In genomic region chr3:10421996-10422395, GRCh38 we compare ENCODE assay signal across 23 cellular contexts.
DNase-seq lines count a peak whose midpoint lies in the region; ATAC-seq and TF ChIP-seq lines count a peak whose summit lies in the region.
"Had no signal": no experiment of that assay in that cellular context is flagged by ENCODE, and none has a peak within 500 bp of the region (broad histone marks: within the 10 kb centered on the region; RNA-seq: fewer than 3 reads in every experiment).

No MANE protein-coding gene starts in this region.

- peak overlapping the region; percentile 86 for H3K27ac ChIP-seq in BLaER1
- H3K27ac ChIP-seq: KMS-11, SJSA1 had no signal

- H3K36me3 ChIP-seq in BLaER1, result peaks cover 3% of the 10 kb centered on the region; the same call in 1 of the 2 replicates
- H3K36me3 ChIP-seq: SJSA1 had no signal

- peaks cover 96% of the 10 kb centered on the region for H3K4me1 ChIP-seq in BLaER1
- H3K4me1 ChIP-seq: SJSA1 had no signal

- peak overlapping the region; percentile 56 for H3K4me3 ChIP-seq in BLaER1
- H3K4me3 ChIP-seq: SJSA1 had no signal

- H3K27ac Mint-ChIP-seq in nephron progenitor cell, result peak overlapping the region; percentile 71

- peak overlapping the region; percentile 66 for H3K9ac ChIP-seq in BLaER1
- H3K9ac ChIP-seq: KMS-11 had no signal

- H3K36me3 Mint-ChIP-seq in nephron progenitor cell (ENCODE audit: low read depth), result no peaks in the 10 kb centered on the region
- H3K36me3 Mint-ChIP-seq: CD4-positive, CD25-positive, alpha-beta regulatory T cell had no signal

- no peaks in the 10 kb centered on the region for H4K20me1 ChIP-seq in BLaER1

- peaks cover 21% of the 10 kb centered on the region for H3K27me3 Mint-ChIP-seq in nephron progenitor cell (ENCODE audit: low read depth, poor library complexity)

- H3K9me3 ChIP-seq in BLaER1, result no peaks in the 10 kb centered on the region
- H3K9me3 ChIP-seq: SJSA1 had no signal

- no peak for ATAC-seq in HG03378 (IDR thresholded peaks at IDR 0.05; ENCODE audit: unreplicated experiment)
- ATAC-seq: Right ventricle myocardium inferior had no signal

- H3K4me1 Mint-ChIP-seq in nephron progenitor cell, result no peaks in the 10 kb centered on the region

- TF ChIP-seq CTCF in nephron progenitor cell (IDR thresholded peaks at IDR 0.05), result no peak

- no peaks in the 10 kb centered on the region for H3K9me3 Mint-ChIP-seq in nephron progenitor cell
- H3K9me3 Mint-ChIP-seq: CD4-positive, CD25-positive, alpha-beta regulatory T cell had no signal

- H3K27me3 ChIP-seq in BLaER1, result no peaks in the 10 kb centered on the region
- H3K27me3 ChIP-seq: SJSA1 had no signal

- peak overlapping the region; percentile 84 for H3K4me2 ChIP-seq in BLaER1
- H3K4me2 ChIP-seq: KMS-11 had no signal

- DNase-seq in NCI-H1436 (lab: John Stamatoyannopoulos, UW) (peak; percentile 4), NCI-H1436 treated with DMSO at 0.1 percent for 48 hours (lab: John Stamatoyannopoulos, UW) (no peak), NCI-H2107 (lab: John Stamatoyannopoulos, UW) (peak; percentile 17), nephron progenitor cell (no peak), LoVo (ENCODE audit: low spot score) (no peak), hypothalamus (lab: John Stamatoyannopoulos, UW) (no peak)
- DNase-seq: CD4-positive, CD25-positive, alpha-beta regulatory T cell; COR-L47; DMS153; GDM1; GOT3; HCEC 1CT; IMR-90; NCI-H2029; NCI-H2227 treated with DMSO at 0.1 percent for 48 hours; NCI-H510A; NCI-H774; T-helper 1 cell had no signal

- H3K4me3 Mint-ChIP-seq in nephron progenitor cell, result no peak overlapping the region
- H3K4me3 Mint-ChIP-seq: CD4-positive, CD25-positive, alpha-beta regulatory T cell had no signal

Comparison
In these comparisons a context has a peak if more than half of its experiments do, and no peak if none do; other contexts are left out.
1. DNase-seq: peak in NCI-H1436 (single experiment) and NCI-H2107 (single experiment); none in NCI-H1436 treated with DMSO at 0.1 percent for 48 hours (single experiment), nephron progenitor cell (single experiment), LoVo (single experiment) and hypothalamus (0 of 51).